In genomic region chr1:32876341-32877210, GRCh38 we compare ENCODE assay signal across 8 cellular contexts. TPM values are rescaled to one million over a fixed set of nuclear protein-coding genes. Genes with fewer than 3 reads are reported as not detected.
A peak's percentile ranks its signal among the peaks of the same experiment; 100 is the strongest.
DNase-seq lines count a peak whose midpoint lies in the region; ATAC-seq and TF ChIP-seq lines count a peak whose summit lies in the region.

No MANE protein-coding gene starts in this region.

- peaks cover 0 to 3% of the 10 kb centered on the region in 2 donors for H3K4me1 ChIP-seq in aorta (ENCODE audit: control insufficient read depth in 1 of 2, insufficient read depth in 2 of 2, low read length in 2 of 2)

- H3K4me1 Mint-ChIP-seq in endothelial cell (ENCODE audit: unreplicated experiment): peaks cover 7% of the 10 kb centered on the region

- H3K36me3 Mint-ChIP-seq in endothelial cell (ENCODE audit: low read depth, unreplicated experiment): no peaks in the 10 kb centered on the region

- H3K4me3 Mint-ChIP-seq in endothelial cell (ENCODE audit: unreplicated experiment): no peak overlapping the region

- TF ChIP-seq CTCF in endothelial cell (IDR thresholded peaks at IDR 0.05; ENCODE audit: unreplicated experiment): peak; percentile 96

- ATAC-seq in aorta (ENCODE audit: low FRiP score): peak; percentile 75

- intact Hi-C loops in aorta (cut with DNase I): no loop called here

- H3K27me3 ChIP-seq in aorta (ENCODE audit: control insufficient read depth in 1 of 2, insufficient read depth in 2 of 2, low read length in 1 of 2): no peaks in the 10 kb centered on the region

- no peaks in the 10 kb centered on the region for H3K9me3 ChIP-seq in aorta (ENCODE audit: control insufficient read depth, low read length)

- no peak overlapping the region for H3K27ac Mint-ChIP-seq in endothelial cell (ENCODE audit: unreplicated experiment)

- no peak overlapping the region for H3K27ac ChIP-seq in aorta (ENCODE audit: low read depth in 1 of 2, low read length in 2 of 2)

- no peaks in the 10 kb centered on the region for H3K36me3 ChIP-seq in aorta (ENCODE audit: control insufficient read depth in 1 of 2, insufficient read depth in 2 of 2, low read length in 1 of 2)

- DNase-seq in SIG-M5 treated with dmso at 0.1 percent for 504 hours (lab: John Stamatoyannopoulos, UW; ENCODE audit: unreplicated experiment): peak; percentile 46
- DNase-seq in SIG-M5 (lab: John Stamatoyannopoulos, UW): no peak
- DNase-seq in MV-4-11 (lab: John Stamatoyannopoulos, UW): peak; percentile 48
- peak; percentile 45 for DNase-seq in activated CD4-positive, alpha-beta T cell treated with anti-CD3 and anti-CD28 coated beads, Interleukin-2, amount 50 U/mL, for 1 hour
- peak; percentile 81 for DNase-seq in endothelial cell (ENCODE audit: low spot score)
- peak; percentile 46 for DNase-seq in myocyte (ENCODE audit: low read depth)
- peak; percentile 72 to 86 for DNase-seq in aorta
- no peak for DNase-seq in NCI-H446 treated with DMSO at 0.1 percent for 48 hours (lab: John Stamatoyannopoulos, UW)

- peaks cover 8% of the 10 kb centered on the region for H3K27me3 Mint-ChIP-seq in endothelial cell (ENCODE audit: unreplicated experiment)

- 56 to 58% methylated on average over 16 of the region's 16 CpGs for WGBS in aorta, 2 donors

- no peaks in the 10 kb centered on the region for H3K9me3 Mint-ChIP-seq in endothelial cell (ENCODE audit: unreplicated experiment)

- no peak overlapping the region for H3K4me3 ChIP-seq in aorta (ENCODE audit: low read length in 2 of 2)

RNA-seq across cellular contexts. Expression of gene FNDC5, which starts 5.9 kb away (rescaled TPM):
- 5.5 TPM for total RNA-seq in endothelial cell (ENCODE audit: unreplicated experiment)
- 392 and 577 TPM in 2 replicates for total RNA-seq in myocyte
- 369 TPM for polyA plus RNA-seq in myocyte (2012)
- total RNA-seq in aorta: 10 to 100 TPM in 1 of 2 donors, 1 to 10 TPM in 1; 5.6 to 17.6 TPM
- 10 to 100 TPM in 1 of 2 donors, 1 to 10 TPM in 1; 8.1 to 11.7 TPM for polyA plus RNA-seq in aorta

RNA-seq across cellular contexts. Expression of gene HPCA, which starts 9.7 kb away (rescaled TPM):
- total RNA-seq in endothelial cell (ENCODE audit: unreplicated experiment) (not detected), myocyte (0.88 TPM in 1 of 2 replicates, not detected in the other), aorta (under 1 TPM in 1 of 2 donors, not detected in 1; 0.51 TPM)
- 0.24 TPM for polyA plus RNA-seq in myocyte (2012)
- under 1 TPM in 1 of 2 donors, not detected in 1; 0.90 TPM for polyA plus RNA-seq in aorta

RNA-seq across cellular contexts. Expression of gene TMEM54, which starts 24.6 kb away (rescaled TPM):
- total RNA-seq in endothelial cell (ENCODE audit: unreplicated experiment): 0.49 TPM
- 28.3 and 44.2 TPM in 2 replicates for total RNA-seq in myocyte
- 45.5 TPM for polyA plus RNA-seq in myocyte (2012)
- total RNA-seq in aorta: 10 to 100 TPM; 21.1 to 23.8 TPM
- 10 to 100 TPM; 25.3 to 77.5 TPM for polyA plus RNA-seq in aorta

RNA-seq across cellular contexts. Expression of gene S100PBP, which starts 59.1 kb away (rescaled TPM):
- total RNA-seq in endothelial cell (ENCODE audit: unreplicated experiment) (43.3 TPM), myocyte (18.4 and 27.9 TPM in 2 replicates), aorta (10 to 100 TPM; 37.4 to 60.7 TPM)
- polyA plus RNA-seq in myocyte (2012): 19.4 TPM
- 10 to 100 TPM in 1 of 2 donors, 1 to 10 TPM in 1; 2.8 to 12.1 TPM for polyA plus RNA-seq in aorta

RNA-seq across cellular contexts. Expression of gene YARS1, which starts 59.4 kb away (rescaled TPM):
- total RNA-seq in endothelial cell (ENCODE audit: unreplicated experiment) (73.2 TPM), myocyte (76.2 and 79.9 TPM in 2 replicates), aorta (10 to 100 TPM; 55.2 to 76.1 TPM)
- 134 TPM for polyA plus RNA-seq in myocyte (2012)
- 10 to 100 TPM; 20.4 to 38.7 TPM for polyA plus RNA-seq in aorta

Comparison
In these comparisons a context has a peak if more than half of its experiments do, and no peak if none do; other contexts are left out.
1. DNase-seq: peak in SIG-M5 treated with dmso at 0.1 percent for 504 hours (single experiment), MV-4-11 (single experiment), activated CD4-positive, alpha-beta T cell treated with anti-CD3 and anti-CD28 coated beads, Interleukin-2, amount 50 U/mL, for 1 hour (single experiment), endothelial cell (single experiment), myocyte (single experiment) and aorta (2 of 2); none in SIG-M5 (single experiment) and NCI-H446 treated with DMSO at 0.1 percent for 48 hours (single experiment).
2. RNA of gene FNDC5, which starts 5.9 kb away (total RNA-seq): 392 to 577 TPM in myocyte; 5.6 to 17.6 TPM in aorta and 5.5 TPM in endothelial cell (single experiment); every median in the first group is over 10 times any median in the second.
3. RNA of gene TMEM54, which starts 24.6 kb away (total RNA-seq): 28.3 to 44.2 TPM in myocyte and 21.1 to 23.8 TPM in aorta; 0.49 TPM in endothelial cell (single experiment); every median in the first group is over 10 times any median in the second.